Comparison of ENCODE assay signal across 8 cellular contexts in the genomic region with DNA sequence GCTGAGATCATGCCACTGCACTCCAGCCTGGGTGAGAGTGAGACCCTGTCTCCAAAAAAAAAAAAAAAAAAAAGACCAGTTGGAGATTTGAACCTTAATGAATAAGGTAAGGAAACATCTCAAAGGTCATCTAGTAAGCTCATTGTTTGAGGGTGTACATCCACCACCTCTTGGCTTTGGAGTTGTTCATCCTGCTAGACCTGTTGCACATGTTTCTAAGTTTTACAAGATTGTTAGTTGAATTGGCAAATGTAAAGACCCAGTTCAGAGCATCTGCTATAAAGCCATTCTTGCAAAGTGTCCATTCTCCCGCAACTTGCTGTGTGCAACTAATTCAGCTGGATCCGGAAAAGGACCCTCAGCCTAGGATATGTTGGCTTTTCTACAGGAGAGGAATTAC. TPM values are rescaled to one million over a fixed set of nuclear protein-coding genes. Genes with fewer than 3 reads are reported as not detected.
A peak's percentile ranks its signal among the peaks of the same experiment; 100 is the strongest.
DNase-seq lines count a peak whose midpoint lies in the region; ATAC-seq and TF ChIP-seq lines count a peak whose summit lies in the region.

No MANE protein-coding gene starts in this region.

- H3F3A ChIP-seq in MM.1S (ENCODE audit: insufficient read depth, low read length), result peaks cover 4% of the 10 kb centered on the region; the same call in 1 of the 2 replicates

- no peaks in the 10 kb centered on the region for H3K27me3 Mint-ChIP-seq in CD8-positive, alpha-beta memory T cell

- peak overlapping the region; percentile 95; the same call in 1 of the 2 replicates for H3K9ac ChIP-seq in MM.1S (ENCODE audit: low read length)
- no peak overlapping the region for H3K9ac ChIP-seq in duodenal mucosa (ENCODE audit: low read depth in 1 of 2, low read length in 2 of 2)

- peaks cover 27 to 54% (median 43%) of the 10 kb centered on the region in 3 donors for H3K4me1 Mint-ChIP-seq in CD8-positive, alpha-beta memory T cell

- peaks cover 48% of the 10 kb centered on the region for H3K79me2 ChIP-seq in MM.1S (ENCODE audit: low read length)

- no peak overlapping the region for H3K4me3 ChIP-seq in CD8-positive, alpha-beta memory T cell (ENCODE audit: low read length)
- peak overlapping the region; percentile 89 for H3K4me3 ChIP-seq in MM.1S (ENCODE audit: low read length)
- peak overlapping the region; percentile 80 to 99 for H3K4me3 ChIP-seq in duodenal mucosa (ENCODE audit: low read depth in 1 of 2, low read length in 2 of 2)
- peak overlapping the region; percentile 91 for H3K4me3 ChIP-seq in neuron (ENCODE audit: low read length)

- H3K27ac ChIP-seq in CD8-positive, alpha-beta memory T cell (ENCODE audit: low read depth, low read length), result no peak overlapping the region
- peak overlapping the region; percentile 90; the same call in 1 of the 2 replicates for H3K27ac ChIP-seq in MM.1S (ENCODE audit: low read length)
- H3K27ac ChIP-seq in duodenal mucosa (ENCODE audit: low read depth, low read length), result no peak overlapping the region

- H4K20me1 ChIP-seq in MM.1S (ENCODE audit: insufficient read depth, low read length), result no peaks in the 10 kb centered on the region

- no peak for TF ChIP-seq CTCF in MM.1S (IDR thresholded peaks at IDR 0.05; ENCODE audit: low read length)

- H3K9me2 ChIP-seq in MM.1S (replicated peaks; ENCODE audit: insufficient read depth, low read length), result no peaks in the 10 kb centered on the region

- no peak for DNase-seq in CD8-positive, alpha-beta memory T cell
- DNase-seq in MM.1S (no peak), NCI-H446 treated with DMSO at 0.1 percent for 48 hours (lab: John Stamatoyannopoulos, UW) (no peak)
- DNase-seq in stimulated activated naive CD4-positive, alpha-beta T cell (lab: John Stamatoyannopoulos, UW), result no peak

- H3K9me3 ChIP-seq in CD8-positive, alpha-beta memory T cell (ENCODE audit: low read length), result no peaks in the 10 kb centered on the region
- H3K9me3 ChIP-seq in MM.1S (replicated peaks; ENCODE audit: insufficient read depth, low read length), result no peaks in the 10 kb centered on the region
- no peaks in the 10 kb centered on the region for H3K9me3 ChIP-seq in duodenal mucosa (ENCODE audit: control insufficient read depth in 1 of 2, low read length in 2 of 2)
- H3K9me3 ChIP-seq in neuron (ENCODE audit: low read length), result no peaks in the 10 kb centered on the region

- ATAC-seq in GM21825 (IDR thresholded peaks at IDR 0.05; ENCODE audit: unreplicated experiment), result no peak
- no peak for ATAC-seq in GM18861 (IDR thresholded peaks at IDR 0.05; ENCODE audit: unreplicated experiment)

- CTCF ChIA-PET in CD8-positive, alpha-beta memory T cell (lab: Charles Lee), result interaction anchor here (1.4 to 3.1 kb wide), 3 partner anchors 8 to 18 kb away, joined by 4 to 14 read pairs (median 5); no protein-coding TSS in a partner anchor

- peaks cover 33% of the 10 kb centered on the region for H3K4me1 ChIP-seq in CD8-positive, alpha-beta memory T cell (ENCODE audit: insufficient read depth, low read length)
- H3K4me1 ChIP-seq in MM.1S (ENCODE audit: low read length), result no peaks in the 10 kb centered on the region
- peaks cover 17 to 24% of the 10 kb centered on the region in 2 donors for H3K4me1 ChIP-seq in duodenal mucosa (ENCODE audit: control insufficient read depth in 1 of 2, insufficient read depth in 2 of 2, low read length in 2 of 2)
- H3K4me1 ChIP-seq in neuron (ENCODE audit: insufficient read depth, low read length), result peaks cover 21% of the 10 kb centered on the region

- H3K4me2 ChIP-seq in MM.1S (ENCODE audit: low read depth, low read length), result peak overlapping the region; percentile 68

- peak overlapping the region; percentile 88 to 99 (median 93) for H3K4me3 Mint-ChIP-seq in CD8-positive, alpha-beta memory T cell

- no peaks in the 10 kb centered on the region for H3K27me3 ChIP-seq in CD8-positive, alpha-beta memory T cell (ENCODE audit: insufficient read depth, low read length, poor library complexity, severe bottlenecking)
- H3K27me3 ChIP-seq in MM.1S (replicated peaks; ENCODE audit: insufficient read depth, low read length), result no peaks in the 10 kb centered on the region
- no peaks in the 10 kb centered on the region for H3K27me3 ChIP-seq in duodenal mucosa (ENCODE audit: control insufficient read depth in 1 of 2, insufficient read depth in 2 of 2, low read length in 2 of 2)
- no peaks in the 10 kb centered on the region for H3K27me3 ChIP-seq in neuron (ENCODE audit: insufficient read depth, low read length)

- H3K9me3 Mint-ChIP-seq in CD8-positive, alpha-beta memory T cell, result no peaks in the 10 kb centered on the region

- H3K36me3 Mint-ChIP-seq in CD8-positive, alpha-beta memory T cell, result peaks cover 4 to 61% (median 5%) of the 10 kb centered on the region in 3 donors

- H3K36me3 ChIP-seq in CD8-positive, alpha-beta memory T cell (ENCODE audit: insufficient read depth, low read length), result peaks cover 49% of the 10 kb centered on the region
- H3K36me3 ChIP-seq in MM.1S (replicated peaks; ENCODE audit: insufficient read depth, low read length) (no peaks in the 10 kb centered on the region), duodenal mucosa (ENCODE audit: control insufficient read depth in 1 of 2, insufficient read depth in 2 of 2, low read length in 2 of 2) (peaks cover 24 to 39% of the 10 kb centered on the region in 2 donors), neuron (ENCODE audit: insufficient read depth, low read length) (peaks cover 45% of the 10 kb centered on the region)

- H2AFZ ChIP-seq in MM.1S (ENCODE audit: low read length), result no peak overlapping the region
- H2AFZ ChIP-seq in neuron (ENCODE audit: low read depth, low read length), result no peak overlapping the region

- POLR2A ChIA-PET in CD8-positive, alpha-beta memory T cell (lab: Charles Lee), result no interaction called here

- peak overlapping the region in 6 of 8 donors; percentile 52 to 99 (median 82) for H3K27ac Mint-ChIP-seq in CD8-positive, alpha-beta memory T cell

RNA-seq across cellular contexts. Expression of a gene that starts 1.5 kb away (rescaled TPM):
- total RNA-seq in CD8-positive, alpha-beta memory T cell, result 100 to 1,000 TPM; 126 to 136 TPM
- polyA plus RNA-seq in CD8-positive, alpha-beta memory T cell, result 120 TPM
